1 cellular context compared by ENCODE assay signal in the genomic region with DNA sequence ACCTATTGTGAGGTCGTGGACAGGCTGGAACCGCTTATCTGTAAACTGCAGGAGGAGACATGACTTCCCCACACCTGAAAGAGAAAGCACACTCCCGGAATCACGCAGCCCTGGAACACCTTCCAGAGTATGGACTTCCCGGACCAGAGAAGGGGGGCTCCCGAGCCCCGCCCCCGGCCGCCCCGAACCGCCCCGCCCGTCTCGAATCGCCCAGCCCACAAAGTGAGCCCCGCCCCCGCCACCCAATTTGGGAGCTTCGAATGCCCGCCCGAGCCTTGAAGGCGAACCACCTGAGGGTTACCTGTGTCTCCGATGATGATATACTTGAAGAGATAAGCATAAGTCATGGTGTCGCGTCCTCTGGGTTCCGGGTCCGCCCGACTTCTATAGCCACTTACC.
TF ChIP-seq lines count a peak whose summit lies in the region.

No MANE protein-coding gene starts in this region.

TF ChIP-seq in IMR-90, 13 proteins besides CTCF, POLR2A, EP300 and RAD21:
- TF ChIP-seq, protein P1, sequence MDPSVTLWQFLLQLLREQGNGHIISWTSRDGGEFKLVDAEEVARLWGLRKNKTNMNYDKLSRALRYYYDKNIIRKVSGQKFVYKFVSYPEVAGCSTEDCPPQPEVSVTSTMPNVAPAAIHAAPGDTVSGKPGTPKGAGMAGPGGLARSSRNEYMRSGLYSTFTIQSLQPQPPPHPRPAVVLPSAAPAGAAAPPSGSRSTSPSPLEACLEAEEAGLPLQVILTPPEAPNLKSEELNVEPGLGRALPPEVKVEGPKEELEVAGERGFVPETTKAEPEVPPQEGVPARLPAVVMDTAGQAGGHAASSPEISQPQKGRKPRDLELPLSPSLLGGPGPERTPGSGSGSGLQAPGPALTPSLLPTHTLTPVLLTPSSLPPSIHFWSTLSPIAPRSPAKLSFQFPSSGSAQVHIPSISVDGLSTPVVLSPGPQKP (IDR thresholded peaks at IDR 0.05; ENCODE audit: borderline replicate concordance, low read depth, low read length), result no peak
- no peak for TF ChIP-seq MAZ (IDR thresholded peaks at IDR 0.05; ENCODE audit: borderline replicate concordance, low read depth, low read length)
- no peak for TF ChIP-seq NFE2L2 (IDR thresholded peaks at IDR 0.05; ENCODE audit: low read depth, low read length)
- TF ChIP-seq, protein P2, sequence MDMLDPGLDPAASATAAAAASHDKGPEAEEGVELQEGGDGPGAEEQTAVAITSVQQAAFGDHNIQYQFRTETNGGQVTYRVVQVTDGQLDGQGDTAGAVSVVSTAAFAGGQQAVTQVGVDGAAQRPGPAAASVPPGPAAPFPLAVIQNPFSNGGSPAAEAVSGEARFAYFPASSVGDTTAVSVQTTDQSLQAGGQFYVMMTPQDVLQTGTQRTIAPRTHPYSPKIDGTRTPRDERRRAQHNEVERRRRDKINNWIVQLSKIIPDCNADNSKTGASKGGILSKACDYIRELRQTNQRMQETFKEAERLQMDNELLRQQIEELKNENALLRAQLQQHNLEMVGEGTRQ (IDR thresholded peaks at IDR 0.05; ENCODE audit: low read depth, low read length), result no peak
- TF ChIP-seq RCOR1 (IDR thresholded peaks at IDR 0.05; ENCODE audit: insufficient replicate concordance, low read length), result no peak
- no peak for TF ChIP-seq SMC3 (IDR thresholded peaks at IDR 0.05; ENCODE audit: low read depth, low read length)
- TF ChIP-seq FOS (IDR thresholded peaks at IDR 0.05; ENCODE audit: low read depth, low read length), result no peak
- no peak for TF ChIP-seq RFX5 (IDR thresholded peaks at IDR 0.05; ENCODE audit: low read depth, low read length)
- TF ChIP-seq CEBPB (IDR thresholded peaks at IDR 0.05; ENCODE audit: low read depth, low read length), result no peak
- no peak for TF ChIP-seq CHD1 (IDR thresholded peaks at IDR 0.05; ENCODE audit: low read depth, low read length)
- TF ChIP-seq MXI1 (IDR thresholded peaks at IDR 0.05; ENCODE audit: borderline replicate concordance, low read depth, low read length), result no peak
- no peak for TF ChIP-seq MAFK (IDR thresholded peaks at IDR 0.05; ENCODE audit: low read depth, low read length)
- no peak for TF ChIP-seq BHLHE40 (IDR thresholded peaks at IDR 0.05; ENCODE audit: low read depth, low read length)
